ENCODE assay signal across 25 cellular contexts in the genomic region with DNA sequence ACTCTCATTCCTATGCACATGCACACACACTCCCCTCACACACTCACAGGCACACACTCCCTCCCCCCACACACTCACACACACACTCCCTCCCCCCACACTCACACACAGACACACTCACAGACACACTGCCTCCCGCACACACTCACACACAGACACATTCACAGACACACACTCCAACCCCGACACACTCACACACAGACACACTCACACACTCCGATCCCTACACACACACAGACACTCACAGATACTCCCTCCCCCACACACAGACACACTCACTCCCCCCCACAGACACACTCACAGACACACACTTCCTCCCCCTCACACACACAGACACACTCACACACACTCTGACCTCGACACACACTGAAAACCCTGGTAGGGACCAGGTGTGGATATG.
A peak's percentile ranks its signal among the peaks of the same experiment; 100 is the strongest.
DNase-seq lines count a peak whose midpoint lies in the region; ATAC-seq and TF ChIP-seq lines count a peak whose summit lies in the region.
"Had no signal": no experiment of that assay in that cellular context is flagged by ENCODE, and none has a peak within 500 bp of the region (broad histone marks: within the 10 kb centered on the region; RNA-seq: fewer than 3 reads in every experiment).

No MANE protein-coding gene starts in this region.

- CTCF ChIA-PET in MCF 10A (lab: Yijun Ruan, JAX) (interaction anchor here (0.6 to 1.4 kb wide), 2 partner anchors 17 to 21 kb away, joined by 3 to 5 read pairs; no protein-coding TSS in a partner anchor), PC-9 (lab: Charles Lee) (no interaction called here)

- peaks cover 22% of the 10 kb centered on the region for H3K79me1 ChIP-seq in trophoblast cell (ENCODE audit: low read length)

- H2BK5ac ChIP-seq in trophoblast cell (ENCODE audit: low read depth, low read length, poor library complexity): no peak overlapping the region

- H3K9me3 ChIP-seq in breast epithelium (no peaks in the 10 kb centered on the region), PC-9 (ENCODE audit: insufficient read depth, low read depth) (no peaks in the 10 kb centered on the region), endodermal cell (ENCODE audit: control insufficient read depth, low read length) (no peaks in the 10 kb centered on the region), trophoblast cell (ENCODE audit: insufficient read depth, low read depth, low read length) (peaks cover 3% of the 10 kb centered on the region), upper lobe of left lung (no peaks in the 10 kb centered on the region), suprapubic skin (no peaks in the 10 kb centered on the region), uterus (no peaks in the 10 kb centered on the region)
- H3K9me3 ChIP-seq: Caco-2, MG63, SJSA1 had no signal

- H3K36me3 ChIP-seq in breast epithelium (no peaks in the 10 kb centered on the region), PC-9 (ENCODE audit: low read depth) (no peaks in the 10 kb centered on the region), endodermal cell (ENCODE audit: control insufficient read depth, insufficient read depth, low read length) (no peaks in the 10 kb centered on the region), trophoblast cell (ENCODE audit: control insufficient read depth in 1 of 2, insufficient read depth in 2 of 2, low read length in 2 of 2) (no peaks in the 10 kb centered on the region), upper lobe of left lung (no peaks in the 10 kb centered on the region), suprapubic skin (no peaks in the 10 kb centered on the region), uterus (no peaks in the 10 kb centered on the region)
- H3K36me3 ChIP-seq: MG63, SJSA1 had no signal

- H3K36me3 Mint-ChIP-seq in MCF 10A (ENCODE audit: insufficient read depth, unreplicated experiment): no peaks in the 10 kb centered on the region
- no peaks in the 10 kb centered on the region for H3K36me3 Mint-ChIP-seq in endodermal cell (ENCODE audit: low read depth)
- H3K36me3 Mint-ChIP-seq: CD8-positive, alpha-beta T cell had no signal

- H4K12ac ChIP-seq in trophoblast cell (ENCODE audit: low read depth, low read length): no peak overlapping the region

- no peaks in the 10 kb centered on the region for H4K20me1 ChIP-seq in PC-9 (ENCODE audit: insufficient read depth)

- H4K91ac ChIP-seq in trophoblast cell (ENCODE audit: low read depth, low read length): peak overlapping the region; percentile 36

- H3K4ac ChIP-seq in trophoblast cell (ENCODE audit: low read depth, low read length): no peak overlapping the region

- no peak for TF ChIP-seq CTCF in breast epithelium (IDR thresholded peaks at IDR 0.05)
- no peak for TF ChIP-seq CTCF in MCF 10A (IDR thresholded peaks at IDR 0.05; ENCODE audit: unreplicated experiment)
- no peak for TF ChIP-seq CTCF in PC-9 (conservative IDR thresholded peaks at IDR 0.05)
- no peak for TF ChIP-seq CTCF in endodermal cell (conservative IDR thresholded peaks at IDR 0.05)
- no peak for TF ChIP-seq CTCF in upper lobe of left lung (IDR thresholded peaks at IDR 0.05)
- no peak for TF ChIP-seq CTCF in suprapubic skin (IDR thresholded peaks at IDR 0.05)
- TF ChIP-seq CTCF in uterus (IDR thresholded peaks at IDR 0.05): no peak

- no peak overlapping the region for H3K4me3 ChIP-seq in breast epithelium
- H3K4me3 ChIP-seq in PC-9: no peak overlapping the region
- no peak overlapping the region for H3K4me3 ChIP-seq in endodermal cell (ENCODE audit: low read length)
- peak overlapping the region; percentile 29 for H3K4me3 ChIP-seq in trophoblast cell (ENCODE audit: low read depth, low read length)
- no peak overlapping the region for H3K4me3 ChIP-seq in upper lobe of left lung
- H3K4me3 ChIP-seq in suprapubic skin: no peak overlapping the region
- no peak overlapping the region for H3K4me3 ChIP-seq in uterus
- H3K4me3 ChIP-seq: MG63, SJSA1 had no signal

- H3K4me1 ChIP-seq in breast epithelium (peaks cover 0 to 16% of the 10 kb centered on the region in 2 donors), PC-9 (replicated peaks; ENCODE audit: insufficient read depth) (peaks cover 23% of the 10 kb centered on the region), endodermal cell (ENCODE audit: control insufficient read depth, insufficient read depth, low read length) (no peaks in the 10 kb centered on the region), trophoblast cell (ENCODE audit: control insufficient read depth in 1 of 2, insufficient read depth in 2 of 2, low read length in 2 of 2) (peaks cover 10 to 29% of the 10 kb centered on the region in 2 experiments), upper lobe of left lung (no peaks in the 10 kb centered on the region), suprapubic skin (peaks cover 32% of the 10 kb centered on the region), uterus (no peaks in the 10 kb centered on the region)

- ATAC-seq in upper lobe of left lung (ENCODE audit: low FRiP score in 2 of 2): no peak
- ATAC-seq: CD8-positive, alpha-beta T cell had no signal

- H3K9me3 Mint-ChIP-seq in MCF 10A (ENCODE audit: unreplicated experiment) (no peaks in the 10 kb centered on the region), endodermal cell (no peaks in the 10 kb centered on the region)
- H3K9me3 Mint-ChIP-seq: CD8-positive, alpha-beta T cell had no signal

- H3K79me2 ChIP-seq in PC-9 (ENCODE audit: low read depth) (no peaks in the 10 kb centered on the region), trophoblast cell (ENCODE audit: control insufficient read depth, insufficient read depth, low read length, poor library complexity) (peaks cover 6% of the 10 kb centered on the region)

- no peak overlapping the region for H3K4me3 Mint-ChIP-seq in MCF 10A (ENCODE audit: unreplicated experiment)
- H3K4me3 Mint-ChIP-seq in endodermal cell: no peak overlapping the region
- H3K4me3 Mint-ChIP-seq: B cell; CD8-positive, alpha-beta T cell had no signal

- H3K4me1 Mint-ChIP-seq in MCF 10A (ENCODE audit: insufficient read depth, unreplicated experiment): peaks cover 18% of the 10 kb centered on the region
- peaks cover 25% of the 10 kb centered on the region for H3K4me1 Mint-ChIP-seq in endodermal cell
- H3K4me1 Mint-ChIP-seq: B cell had no signal

- DNase-seq in breast epithelium (ENCODE audit: low spot score in 2 of 2): no peak
- no peak for DNase-seq in MCF 10A (ENCODE audit: unreplicated experiment)
- no peak for DNase-seq in PC-9
- no peak for DNase-seq in endodermal cell
- no peak for DNase-seq in trophoblast cell
- DNase-seq in upper lobe of left lung: no peak
- DNase-seq in suprapubic skin (ENCODE audit: low spot score in 2 of 2): no peak
- DNase-seq in uterus: no peak
- DNase-seq: CD8-positive, alpha-beta T cell; DMS79; EL; GDM1; KBM-7; MG63; NCI-H1105 treated with DMSO at 0.1 percent for 48 hours; NCI-H146; NCI-H1930; NCI-H446 treated with DMSO at 0.1 percent for 48 hours; NCI-H69; Right ventricle myocardium superior had no signal

- no TSS peak for BruUV-seq in MCF 10A (replicated peaks; lab: Mats Ljungman, UMichigan)
- BruUV-seq in PC-9 (replicated peaks; lab: Mats Ljungman, UMichigan): no TSS peak

- peak overlapping the region; percentile 16 for H3K18ac ChIP-seq in trophoblast cell (ENCODE audit: low read length)

- H3F3A ChIP-seq in PC-9 (ENCODE audit: insufficient read depth, low read depth): peaks cover 18% of the 10 kb centered on the region

- POLR2A ChIA-PET in MCF 10A (lab: Yijun Ruan, JAX): interaction anchor here (1.4 kb wide), 1 partner anchor 18 kb away, joined by 3 read pairs; no protein-coding TSS in a partner anchor
- POLR2A ChIA-PET in PC-9 (lab: Charles Lee; ENCODE audit: unreplicated experiment): no interaction called here

- H3K27me3 Mint-ChIP-seq in MCF 10A (ENCODE audit: insufficient read depth, unreplicated experiment) (no peaks in the 10 kb centered on the region), endodermal cell (ENCODE audit: insufficient read depth) (peaks cover 43% of the 10 kb centered on the region)

- H4K8ac ChIP-seq in trophoblast cell (ENCODE audit: low read depth, low read length): peak overlapping the region; percentile 5

- no peaks in the 10 kb centered on the region for H3K9me2 ChIP-seq in PC-9 (ENCODE audit: insufficient read depth)

- TF ChIP-seq EP300 in upper lobe of left lung (IDR thresholded peaks at IDR 0.05) (no peak), suprapubic skin (IDR thresholded peaks at IDR 0.05) (no peak)

- H3K4me2 ChIP-seq in PC-9 (peak overlapping the region; percentile 67; the same call in 1 of the 2 replicates), trophoblast cell (ENCODE audit: low read length) (no peak overlapping the region)

- H3K9ac ChIP-seq in endodermal cell (ENCODE audit: extremely low read depth, low read length, poor library complexity, severe bottlenecking) (no peak overlapping the region), trophoblast cell (ENCODE audit: low read length) (no peak overlapping the region)

- peak overlapping the region; percentile 76 for H3K23ac ChIP-seq in trophoblast cell (ENCODE audit: low read length)

- 60 to 67% methylated on average over 3 to 4 of the region's 4 CpGs for WGBS in endodermal cell (ENCODE audit: insufficient coverage in 1 of 2, insufficient read length in 1 of 2), 2 experiments
- WGBS in trophoblast cell (ENCODE audit: extremely low coverage, insufficient coverage, insufficient read length): no CpG with 5 or more reads among the region's 4 CpGs
- WGBS in upper lobe of left lung, 2 donors: 57 to 63% methylated on average over 4 of the region's 4 CpGs
- 66% methylated on average over 4 of the region's 4 CpGs for WGBS in suprapubic skin

- H3K14ac ChIP-seq in trophoblast cell (ENCODE audit: low read length): peak overlapping the region; percentile 40

- no peaks in the 10 kb centered on the region for H3K27me3 ChIP-seq in breast epithelium
- H3K27me3 ChIP-seq in PC-9 (ENCODE audit: insufficient read depth, low read depth): no peaks in the 10 kb centered on the region
- H3K27me3 ChIP-seq in endodermal cell (ENCODE audit: control insufficient read depth, insufficient read depth, low read length, poor library complexity, severe bottlenecking): peaks cover 34% of the 10 kb centered on the region
- H3K27me3 ChIP-seq in trophoblast cell (ENCODE audit: insufficient read depth, low read length): no peaks in the 10 kb centered on the region
- H3K27me3 ChIP-seq in upper lobe of left lung: no peaks in the 10 kb centered on the region
- H3K27me3 ChIP-seq in suprapubic skin: peaks cover 14% of the 10 kb centered on the region
- H3K27me3 ChIP-seq in uterus: no peaks in the 10 kb centered on the region
- H3K27me3 ChIP-seq: MG63 had no signal

- H2BK12ac ChIP-seq in trophoblast cell (ENCODE audit: low read length): peak overlapping the region; percentile 47

- H3K27ac ChIP-seq in breast epithelium (peak overlapping the region; percentile 85 to 87), PC-9 (no peak overlapping the region), endodermal cell (ENCODE audit: low read depth, low read length) (peak overlapping the region; percentile 85), trophoblast cell (ENCODE audit: low read depth, low read length) (peak overlapping the region; percentile 50), upper lobe of left lung (no peak overlapping the region), suprapubic skin (no peak overlapping the region), uterus (no peak overlapping the region)
- H3K27ac ChIP-seq: 22Rv1, C4-2B had no signal

- peak overlapping the region; percentile 9 for H2BK120ac ChIP-seq in trophoblast cell (ENCODE audit: insufficient read depth, low read length, poor library complexity)

- intact Hi-C loops in breast epithelium (cut with DNase I; ENCODE audit: low total_unique reads): loop anchor here (10.0 kb wide), 1 partner anchor 161 kb away; no protein-coding TSS in a partner anchor
- intact Hi-C loops in MCF 10A (cut with micrococcal nuclease): no loop called here
- intact Hi-C loops in PC-9 (cut with micrococcal nuclease; ENCODE audit: unreplicated experiment): loop anchor here (2.0 kb wide), 1 partner anchor 169 kb away; no protein-coding TSS in a partner anchor
- intact Hi-C loops in uterus (cut with DNase I; ENCODE audit: low total_unique reads): no loop called here

- TF ChIP-seq POLR2A in breast epithelium (IDR thresholded peaks at IDR 0.05) (no peak), upper lobe of left lung (IDR thresholded peaks at IDR 0.05) (no peak), suprapubic skin (IDR thresholded peaks at IDR 0.05) (no peak), uterus (IDR thresholded peaks at IDR 0.05) (no peak)

- H3K27ac Mint-ChIP-seq in MCF 10A (ENCODE audit: low read depth, unreplicated experiment) (no peak overlapping the region), endodermal cell (no peak overlapping the region)
- H3K27ac Mint-ChIP-seq: B cell; CD8-positive, alpha-beta T cell had no signal

- H2AK5ac ChIP-seq in trophoblast cell (ENCODE audit: low read length): peak overlapping the region; percentile 9

- H2AFZ ChIP-seq in PC-9 (no peak overlapping the region), trophoblast cell (ENCODE audit: insufficient read depth, low read length, poor library complexity) (no peak overlapping the region)

Comparison
In these comparisons a context has a peak if more than half of its experiments do, and no peak if none do; other contexts are left out.
1. intact Hi-C loops: an anchor here in breast epithelium (10.0 kb wide) and PC-9 (2.0 kb wide); none called in MCF 10A and uterus.
2. H3K27ac ChIP-seq: peak in breast epithelium (2 of 2), endodermal cell (single experiment) and trophoblast cell (single experiment); none in PC-9 (single experiment), upper lobe of left lung (0 of 4), suprapubic skin (single experiment) and uterus (0 of 2).